Comparison of ENCODE assay signal across 8 cellular contexts in the genomic region with DNA sequence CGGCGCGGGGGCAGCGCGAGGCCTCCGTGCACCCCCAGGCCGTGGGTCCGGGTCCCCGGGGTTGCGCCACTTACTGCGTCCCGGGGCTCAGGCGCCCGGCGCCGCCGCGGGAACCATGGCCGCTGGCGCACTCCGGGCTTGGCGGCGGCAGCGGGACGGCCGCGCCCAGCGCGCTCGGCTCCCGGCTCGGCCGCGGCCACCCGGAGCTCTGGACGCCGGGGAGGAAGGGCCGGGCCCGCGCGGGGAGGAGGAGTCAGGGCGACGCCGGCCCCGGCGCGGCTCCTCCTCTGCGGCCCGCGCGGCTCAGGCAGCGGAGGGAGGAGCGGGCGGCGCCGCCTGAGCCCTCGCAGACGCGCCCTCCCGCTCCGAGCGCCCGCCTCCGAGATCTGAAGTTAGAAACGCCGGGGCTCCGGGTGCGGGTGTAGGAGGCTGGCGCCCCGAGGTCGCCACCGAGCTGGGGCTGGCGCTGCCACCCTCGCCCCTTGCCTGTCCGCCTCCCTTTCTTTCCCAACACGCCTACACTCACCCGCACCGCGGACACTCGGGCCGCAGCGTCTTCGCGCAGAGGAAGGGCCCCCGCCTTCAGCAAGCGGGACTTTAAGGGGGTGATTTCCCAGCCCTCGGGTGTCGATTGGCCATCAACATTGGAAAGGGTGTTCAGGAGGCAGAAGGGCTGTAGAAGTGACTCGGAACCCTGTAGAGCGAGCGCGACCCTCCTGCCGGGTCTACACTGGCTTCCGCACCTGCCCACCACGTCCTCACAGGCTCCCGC. TPM values are rescaled to one million over a fixed set of nuclear protein-coding genes. Genes with fewer than 3 reads are reported as not detected.
DNase-seq lines count a peak whose midpoint lies in the region; ATAC-seq and TF ChIP-seq lines count a peak whose summit lies in the region.

A gene with protein sequence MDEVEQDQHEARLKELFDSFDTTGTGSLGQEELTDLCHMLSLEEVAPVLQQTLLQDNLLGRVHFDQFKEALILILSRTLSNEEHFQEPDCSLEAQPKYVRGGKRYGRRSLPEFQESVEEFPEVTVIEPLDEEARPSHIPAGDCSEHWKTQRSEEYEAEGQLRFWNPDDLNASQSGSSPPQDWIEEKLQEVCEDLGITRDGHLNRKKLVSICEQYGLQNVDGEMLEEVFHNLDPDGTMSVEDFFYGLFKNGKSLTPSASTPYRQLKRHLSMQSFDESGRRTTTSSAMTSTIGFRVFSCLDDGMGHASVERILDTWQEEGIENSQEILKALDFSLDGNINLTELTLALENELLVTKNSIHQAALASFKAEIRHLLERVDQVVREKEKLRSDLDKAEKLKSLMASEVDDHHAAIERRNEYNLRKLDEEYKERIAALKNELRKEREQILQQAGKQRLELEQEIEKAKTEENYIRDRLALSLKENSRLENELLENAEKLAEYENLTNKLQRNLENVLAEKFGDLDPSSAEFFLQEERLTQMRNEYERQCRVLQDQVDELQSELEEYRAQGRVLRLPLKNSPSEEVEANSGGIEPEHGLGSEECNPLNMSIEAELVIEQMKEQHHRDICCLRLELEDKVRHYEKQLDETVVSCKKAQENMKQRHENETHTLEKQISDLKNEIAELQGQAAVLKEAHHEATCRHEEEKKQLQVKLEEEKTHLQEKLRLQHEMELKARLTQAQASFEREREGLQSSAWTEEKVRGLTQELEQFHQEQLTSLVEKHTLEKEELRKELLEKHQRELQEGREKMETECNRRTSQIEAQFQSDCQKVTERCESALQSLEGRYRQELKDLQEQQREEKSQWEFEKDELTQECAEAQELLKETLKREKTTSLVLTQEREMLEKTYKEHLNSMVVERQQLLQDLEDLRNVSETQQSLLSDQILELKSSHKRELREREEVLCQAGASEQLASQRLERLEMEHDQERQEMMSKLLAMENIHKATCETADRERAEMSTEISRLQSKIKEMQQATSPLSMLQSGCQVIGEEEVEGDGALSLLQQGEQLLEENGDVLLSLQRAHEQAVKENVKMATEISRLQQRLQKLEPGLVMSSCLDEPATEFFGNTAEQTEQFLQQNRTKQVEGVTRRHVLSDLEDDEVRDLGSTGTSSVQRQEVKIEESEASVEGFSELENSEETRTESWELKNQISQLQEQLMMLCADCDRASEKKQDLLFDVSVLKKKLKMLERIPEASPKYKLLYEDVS (N-terminal part only) (minus strand): TSS at position 231 of the 772 bp plus-strand sequence. CDS start 9,106 bp downstream, outside the sequence.

- H3K27ac ChIP-seq in GM23338 (ENCODE audit: low read depth) (no peak within 1 kb of the TSS), SK-N-SH (ENCODE audit: low read depth in 2 of 2, low read length in 1 of 2) (peak within 1 kb of the TSS; percentile 61 to 91), tibial nerve (peak within 1 kb of the TSS; percentile 78 to 96 (median 89))

- H3K9me2 ChIP-seq in GM23338 (ENCODE audit: insufficient read depth) (no peaks in the 10 kb centered on the region), SK-N-SH (no peaks in the 10 kb centered on the region)

- H3F3A ChIP-seq in GM23338 (replicated peaks; ENCODE audit: low read depth) (peaks cover 16% of the 10 kb centered on the region), SK-N-SH (replicated peaks; ENCODE audit: insufficient read depth) (no peaks in the 10 kb centered on the region)

- H3K4me3 Mint-ChIP-seq in GM23338 = peak within 1 kb of the TSS; percentile 88
- peak within 1 kb of the TSS; percentile 98 for H3K4me3 Mint-ChIP-seq in activated naive CD4-positive, alpha-beta T cell treated with anti-CD3 and anti-CD28 coated beads, Interleukin-2, amount 50 U/mL, for 24 hours
- H3K4me3 Mint-ChIP-seq in glutamatergic neuron (ENCODE audit: unreplicated experiment) = peak within 1 kb of the TSS; percentile 99
- H3K4me3 Mint-ChIP-seq in osteocyte (ENCODE audit: unreplicated experiment) = peak within 1 kb of the TSS; percentile 93

- H2AFZ ChIP-seq in GM23338 = peak within 1 kb of the TSS; percentile 91
- H2AFZ ChIP-seq in SK-N-SH (ENCODE audit: low read depth) = peak within 1 kb of the TSS; percentile 74

- H3K9me3 Mint-ChIP-seq in GM23338 = no peaks in the 10 kb centered on the region; the same call in 2 of the 3 replicates
- H3K9me3 Mint-ChIP-seq in activated naive CD4-positive, alpha-beta T cell treated with anti-CD3 and anti-CD28 coated beads, Interleukin-2, amount 50 U/mL, for 24 hours = no peaks in the 10 kb centered on the region
- H3K9me3 Mint-ChIP-seq in glutamatergic neuron (ENCODE audit: unreplicated experiment) = peaks cover 20% of the 10 kb centered on the region
- H3K9me3 Mint-ChIP-seq in osteocyte (ENCODE audit: unreplicated experiment) = no peaks in the 10 kb centered on the region

- H3K27me3 ChIP-seq in GM23338 (ENCODE audit: insufficient read depth) (peaks cover 81% of the 10 kb centered on the region), SK-N-SH (ENCODE audit: insufficient read depth) (no peaks in the 10 kb centered on the region), tibial nerve (no peaks in the 10 kb centered on the region)

- H3K9me3 ChIP-seq in SK-N-SH (no peaks in the 10 kb centered on the region), tibial nerve (no peaks in the 10 kb centered on the region)

- H3K4me1 Mint-ChIP-seq in GM23338 (peaks cover 33% of the 10 kb centered on the region), glutamatergic neuron (ENCODE audit: low read depth, unreplicated experiment) (peaks cover 30% of the 10 kb centered on the region), osteocyte (ENCODE audit: unreplicated experiment) (peaks cover 28% of the 10 kb centered on the region)
- H3K4me1 Mint-ChIP-seq in activated naive CD4-positive, alpha-beta T cell treated with anti-CD3 and anti-CD28 coated beads, Interleukin-2, amount 50 U/mL, for 24 hours = peaks cover 78% of the 10 kb centered on the region

- TF ChIP-seq POLR2A in tibial nerve (IDR thresholded peaks at IDR 0.05) = peak in 1 of 2 donors; percentile 59

- peak within 1 kb of the TSS; percentile 86 for H3K4me3 ChIP-seq in GM23338
- H3K4me3 ChIP-seq in LNCaP clone FGC (ENCODE audit: low read depth, low read length) = peak within 1 kb of the TSS; percentile 65
- peak within 1 kb of the TSS; percentile 71 to 80 for H3K4me3 ChIP-seq in SK-N-SH (ENCODE audit: low read depth in 2 of 2, low read length in 1 of 2)
- peak within 1 kb of the TSS; percentile 65 to 99 (median 86) for H3K4me3 ChIP-seq in tibial nerve

- peaks cover 27% of the 10 kb centered on the region for H3K79me2 ChIP-seq in GM23338 (replicated peaks; ENCODE audit: insufficient read depth)
- peaks cover 42% of the 10 kb centered on the region for H3K79me2 ChIP-seq in SK-N-SH (ENCODE audit: insufficient read depth)

- CTCF ChIA-PET in SK-N-SH (lab: Yijun Ruan, JAX) = interaction anchor here (0.6 to 1.4 kb wide), 5 partner anchors 11 to 690 kb away, joined by 3 to 5 read pairs (median 3); no protein-coding TSS in a partner anchor

- no peak for TF ChIP-seq EP300 in SK-N-SH (IDR thresholded peaks at IDR 0.05; ENCODE audit: borderline replicate concordance in 1 of 2, low read depth in 1 of 2, low read length in 1 of 2)
- TF ChIP-seq EP300 in tibial nerve (IDR thresholded peaks at IDR 0.05) = no peak

- no peak for TF ChIP-seq RAD21 in SK-N-SH (IDR thresholded peaks at IDR 0.05; ENCODE audit: low read length)

- no peak for TF ChIP-seq CTCF in GM23338 (conservative IDR thresholded peaks at IDR 0.05; ENCODE audit: low read depth in 2 of 2)
- TF ChIP-seq CTCF in LNCaP clone FGC (IDR thresholded peaks at IDR 0.05; ENCODE audit: control insufficient read depth, extremely low read depth, insufficient read depth) = no peak
- TF ChIP-seq CTCF in SK-N-SH (IDR thresholded peaks at IDR 0.05) = no peak
- no peak for TF ChIP-seq CTCF in glutamatergic neuron (IDR thresholded peaks at IDR 0.05; ENCODE audit: partially characterized antibody, unreplicated experiment)
- no peak for TF ChIP-seq CTCF in osteocyte (IDR thresholded peaks at IDR 0.05)
- peak in 1 of 5 experiments; percentile 8 for TF ChIP-seq CTCF in tibial nerve (IDR thresholded peaks at IDR 0.05)

- H3K36me3 Mint-ChIP-seq in GM23338 (ENCODE audit: low read depth) (peaks cover 3% of the 10 kb centered on the region; the same call in 2 of the 3 replicates), glutamatergic neuron (ENCODE audit: unreplicated experiment) (no peaks in the 10 kb centered on the region), osteocyte (ENCODE audit: unreplicated experiment) (peaks cover 2% of the 10 kb centered on the region)
- peaks cover 6% of the 10 kb centered on the region for H3K36me3 Mint-ChIP-seq in activated naive CD4-positive, alpha-beta T cell treated with anti-CD3 and anti-CD28 coated beads, Interleukin-2, amount 50 U/mL, for 24 hours

- POLR2A ChIA-PET in SK-N-SH (lab: Yijun Ruan, JAX) = interaction anchor here (1.3 kb wide), 1 partner anchor 46 kb away, joined by 3 read pairs; no protein-coding TSS in a partner anchor

- peak within 1 kb of the TSS; percentile 97 for H3K4me2 ChIP-seq in GM23338
- peak within 1 kb of the TSS; percentile 90 for H3K4me2 ChIP-seq in SK-N-SH

- peak; percentile 79 for ATAC-seq in GM23338

- H4K20me1 ChIP-seq in GM23338 (replicated peaks; ENCODE audit: insufficient read depth) (peaks cover 33% of the 10 kb centered on the region), SK-N-SH (ENCODE audit: insufficient read depth) (peaks cover 41% of the 10 kb centered on the region)

- peaks cover 66% of the 10 kb centered on the region for H3K27me3 Mint-ChIP-seq in GM23338 (ENCODE audit: insufficient read depth, low read depth, poor library complexity)
- no peaks in the 10 kb centered on the region for H3K27me3 Mint-ChIP-seq in activated naive CD4-positive, alpha-beta T cell treated with anti-CD3 and anti-CD28 coated beads, Interleukin-2, amount 50 U/mL, for 24 hours
- peaks cover 16% of the 10 kb centered on the region for H3K27me3 Mint-ChIP-seq in glutamatergic neuron (ENCODE audit: unreplicated experiment)
- no peaks in the 10 kb centered on the region for H3K27me3 Mint-ChIP-seq in osteocyte (ENCODE audit: unreplicated experiment)

- WGBS in SK-N-SH (ENCODE audit: low lambda C conversion rate) = 1% methylated on average over 23 of the region's 96 CpGs
- WGBS in tibial nerve, 2 donors = 0% methylated on average over 35 to 92 of the region's 96 CpGs

- H3K9ac ChIP-seq in SK-N-SH = peak within 1 kb of the TSS; percentile 89

- H3K36me3 ChIP-seq in GM23338 (ENCODE audit: insufficient read depth) (no peaks in the 10 kb centered on the region), SK-N-SH (replicated peaks in 1 of 2; ENCODE audit: control insufficient read depth in 1 of 2, insufficient read depth in 2 of 2, low read length in 1 of 2) (peaks cover 3 to 4% of the 10 kb centered on the region in 2 experiments), tibial nerve (no peaks in the 10 kb centered on the region)

- DNase-seq in ELR (ENCODE audit: low read depth) (peak; percentile 86), GM23338 (ENCODE audit: low spot score) (peak; percentile 88), LNCaP clone FGC (ENCODE audit: low read depth) (no peak), SK-N-SH (peak; percentile 94), glutamatergic neuron (peak; percentile 86), osteocyte (ENCODE audit: extremely low spot score, unreplicated experiment) (peak; percentile 91), tibial nerve (ENCODE audit: low spot score in 2 of 2) (peak; percentile 53 to 54)

- H3K27ac Mint-ChIP-seq in GM23338 (peak within 1 kb of the TSS; percentile 81; the same call in 1 of the 2 replicates), glutamatergic neuron (ENCODE audit: unreplicated experiment) (peak within 1 kb of the TSS; percentile 98), osteocyte (ENCODE audit: unreplicated experiment) (peak within 1 kb of the TSS; percentile 86)
- peak within 1 kb of the TSS; percentile 97 for H3K27ac Mint-ChIP-seq in activated naive CD4-positive, alpha-beta T cell treated with anti-CD3 and anti-CD28 coated beads, Interleukin-2, amount 50 U/mL, for 24 hours

- H3K4me1 ChIP-seq in GM23338 (ENCODE audit: insufficient read depth) (peaks cover 20% of the 10 kb centered on the region), SK-N-SH (ENCODE audit: control insufficient read depth in 1 of 2, insufficient read depth in 2 of 2, low read depth in 1 of 2, low read length in 1 of 2) (peaks cover 15 to 16% of the 10 kb centered on the region in 2 experiments; a peak in 2 of 4 replicates), tibial nerve (peaks cover 0 to 25% (median 4%) of the 10 kb centered on the region in 4 donors)

RNA-seq across cellular contexts. Expression of the gene that starts here (rescaled TPM):
- total RNA-seq in GM23338 (2014; rRNA removed; shearing (Covaris generic)) = 12.9 and 17.4 TPM in 2 replicates
- 6.2 and 7.4 TPM in 2 replicates for polyA plus RNA-seq in GM23338 (2016; fragmentation: Nextera tagmentation; extraction: Ambion mirVana)
- 10.0 and 11.8 TPM in 2 replicates for polyA plus RNA-seq in SK-N-SH (2012; rRNA removed)
- polyA plus RNA-seq in SK-N-SH (2012; cell fraction: cytosol; rRNA removed) = 13.9 and 15.0 TPM in 2 replicates
- polyA plus RNA-seq in SK-N-SH (2012; cell fraction: nucleus; rRNA removed) = 7.3 and 12.6 TPM in 2 replicates
- total RNA-seq in glutamatergic neuron (ENCODE audit: unreplicated experiment) = 104 TPM
- 46.3 and 50.2 TPM in 2 replicates for total RNA-seq in osteocyte
- total RNA-seq in tibial nerve = 10 to 100 TPM; 24.1 to 35.7 (median 30.7) TPM
